In the genomic region with DNA sequence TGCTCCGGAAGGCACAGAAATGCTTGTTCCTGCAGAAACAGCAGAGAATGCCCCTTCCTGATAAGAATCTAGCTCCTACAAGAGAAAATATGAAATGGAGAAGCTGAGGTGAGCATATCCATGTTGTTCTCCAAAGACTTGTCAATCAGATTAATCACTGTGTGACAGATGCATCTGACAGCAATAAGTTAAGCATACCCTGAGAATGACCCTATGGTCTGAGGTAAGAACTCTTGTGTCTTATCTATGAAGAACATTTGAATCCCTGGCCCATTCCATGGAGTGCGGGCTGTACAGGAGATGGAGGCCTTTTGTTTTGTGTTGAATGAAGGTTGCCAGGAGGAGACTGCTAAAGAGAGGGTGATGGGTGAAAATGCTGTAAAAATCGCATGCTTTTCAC, we compare ENCODE assay signal across 2 cellular contexts.
A peak's percentile ranks its signal among the peaks of the same experiment; 100 is the strongest.
TF ChIP-seq lines count a peak whose summit lies in the region.

No MANE protein-coding gene starts in this region.

TF ChIP-seq in GM23338, 12 proteins besides CTCF, POLR2A, EP300 and RAD21 (continues in another document):
- TF ChIP-seq, protein P1, sequence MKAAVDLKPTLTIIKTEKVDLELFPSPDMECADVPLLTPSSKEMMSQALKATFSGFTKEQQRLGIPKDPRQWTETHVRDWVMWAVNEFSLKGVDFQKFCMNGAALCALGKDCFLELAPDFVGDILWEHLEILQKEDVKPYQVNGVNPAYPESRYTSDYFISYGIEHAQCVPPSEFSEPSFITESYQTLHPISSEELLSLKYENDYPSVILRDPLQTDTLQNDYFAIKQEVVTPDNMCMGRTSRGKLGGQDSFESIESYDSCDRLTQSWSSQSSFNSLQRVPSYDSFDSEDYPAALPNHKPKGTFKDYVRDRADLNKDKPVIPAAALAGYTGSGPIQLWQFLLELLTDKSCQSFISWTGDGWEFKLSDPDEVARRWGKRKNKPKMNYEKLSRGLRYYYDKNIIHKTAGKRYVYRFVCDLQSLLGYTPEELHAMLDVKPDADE (IDR thresholded peaks at IDR 0.05): no peak
- TF ChIP-seq, protein P2, sequence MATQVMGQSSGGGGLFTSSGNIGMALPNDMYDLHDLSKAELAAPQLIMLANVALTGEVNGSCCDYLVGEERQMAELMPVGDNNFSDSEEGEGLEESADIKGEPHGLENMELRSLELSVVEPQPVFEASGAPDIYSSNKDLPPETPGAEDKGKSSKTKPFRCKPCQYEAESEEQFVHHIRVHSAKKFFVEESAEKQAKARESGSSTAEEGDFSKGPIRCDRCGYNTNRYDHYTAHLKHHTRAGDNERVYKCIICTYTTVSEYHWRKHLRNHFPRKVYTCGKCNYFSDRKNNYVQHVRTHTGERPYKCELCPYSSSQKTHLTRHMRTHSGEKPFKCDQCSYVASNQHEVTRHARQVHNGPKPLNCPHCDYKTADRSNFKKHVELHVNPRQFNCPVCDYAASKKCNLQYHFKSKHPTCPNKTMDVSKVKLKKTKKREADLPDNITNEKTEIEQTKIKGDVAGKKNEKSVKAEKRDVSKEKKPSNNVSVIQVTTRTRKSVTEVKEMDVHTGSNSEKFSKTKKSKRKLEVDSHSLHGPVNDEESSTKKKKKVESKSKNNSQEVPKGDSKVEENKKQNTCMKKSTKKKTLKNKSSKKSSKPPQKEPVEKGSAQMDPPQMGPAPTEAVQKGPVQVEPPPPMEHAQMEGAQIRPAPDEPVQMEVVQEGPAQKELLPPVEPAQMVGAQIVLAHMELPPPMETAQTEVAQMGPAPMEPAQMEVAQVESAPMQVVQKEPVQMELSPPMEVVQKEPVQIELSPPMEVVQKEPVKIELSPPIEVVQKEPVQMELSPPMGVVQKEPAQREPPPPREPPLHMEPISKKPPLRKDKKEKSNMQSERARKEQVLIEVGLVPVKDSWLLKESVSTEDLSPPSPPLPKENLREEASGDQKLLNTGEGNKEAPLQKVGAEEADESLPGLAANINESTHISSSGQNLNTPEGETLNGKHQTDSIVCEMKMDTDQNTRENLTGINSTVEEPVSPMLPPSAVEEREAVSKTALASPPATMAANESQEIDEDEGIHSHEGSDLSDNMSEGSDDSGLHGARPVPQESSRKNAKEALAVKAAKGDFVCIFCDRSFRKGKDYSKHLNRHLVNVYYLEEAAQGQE (IDR thresholded peaks at IDR 0.05; ENCODE audit: unreplicated experiment): no peak
- TF ChIP-seq EZH2 (IDR thresholded peaks at IDR 0.05; ENCODE audit: low read depth, unreplicated experiment) (no peak), ZNF462 (CRISPR knock-in tag; IDR thresholded peaks at IDR 0.05) (no peak), STAT1 (IDR thresholded peaks at IDR 0.05; ENCODE audit: unreplicated experiment) (no peak), CREB1 (CRISPR knock-in tag; IDR thresholded peaks at IDR 0.05; ENCODE audit: low read depth) (no peak), ZNF114 (CRISPR knock-in tag; IDR thresholded peaks at IDR 0.05) (no peak), POLR2AphosphoS5 (IDR thresholded peaks at IDR 0.05; ENCODE audit: low read depth) (no peak), JUNB (IDR thresholded peaks at IDR 0.05; ENCODE audit: unreplicated experiment) (no peak), ZNF331 (CRISPR knock-in tag; IDR thresholded peaks at IDR 0.05; ENCODE audit: low read depth) (no peak)

TF ChIP-seq in K562, 482 proteins besides CTCF, POLR2A, EP300 and RAD21 (continues in another document):
- TF ChIP-seq, protein P3, sequence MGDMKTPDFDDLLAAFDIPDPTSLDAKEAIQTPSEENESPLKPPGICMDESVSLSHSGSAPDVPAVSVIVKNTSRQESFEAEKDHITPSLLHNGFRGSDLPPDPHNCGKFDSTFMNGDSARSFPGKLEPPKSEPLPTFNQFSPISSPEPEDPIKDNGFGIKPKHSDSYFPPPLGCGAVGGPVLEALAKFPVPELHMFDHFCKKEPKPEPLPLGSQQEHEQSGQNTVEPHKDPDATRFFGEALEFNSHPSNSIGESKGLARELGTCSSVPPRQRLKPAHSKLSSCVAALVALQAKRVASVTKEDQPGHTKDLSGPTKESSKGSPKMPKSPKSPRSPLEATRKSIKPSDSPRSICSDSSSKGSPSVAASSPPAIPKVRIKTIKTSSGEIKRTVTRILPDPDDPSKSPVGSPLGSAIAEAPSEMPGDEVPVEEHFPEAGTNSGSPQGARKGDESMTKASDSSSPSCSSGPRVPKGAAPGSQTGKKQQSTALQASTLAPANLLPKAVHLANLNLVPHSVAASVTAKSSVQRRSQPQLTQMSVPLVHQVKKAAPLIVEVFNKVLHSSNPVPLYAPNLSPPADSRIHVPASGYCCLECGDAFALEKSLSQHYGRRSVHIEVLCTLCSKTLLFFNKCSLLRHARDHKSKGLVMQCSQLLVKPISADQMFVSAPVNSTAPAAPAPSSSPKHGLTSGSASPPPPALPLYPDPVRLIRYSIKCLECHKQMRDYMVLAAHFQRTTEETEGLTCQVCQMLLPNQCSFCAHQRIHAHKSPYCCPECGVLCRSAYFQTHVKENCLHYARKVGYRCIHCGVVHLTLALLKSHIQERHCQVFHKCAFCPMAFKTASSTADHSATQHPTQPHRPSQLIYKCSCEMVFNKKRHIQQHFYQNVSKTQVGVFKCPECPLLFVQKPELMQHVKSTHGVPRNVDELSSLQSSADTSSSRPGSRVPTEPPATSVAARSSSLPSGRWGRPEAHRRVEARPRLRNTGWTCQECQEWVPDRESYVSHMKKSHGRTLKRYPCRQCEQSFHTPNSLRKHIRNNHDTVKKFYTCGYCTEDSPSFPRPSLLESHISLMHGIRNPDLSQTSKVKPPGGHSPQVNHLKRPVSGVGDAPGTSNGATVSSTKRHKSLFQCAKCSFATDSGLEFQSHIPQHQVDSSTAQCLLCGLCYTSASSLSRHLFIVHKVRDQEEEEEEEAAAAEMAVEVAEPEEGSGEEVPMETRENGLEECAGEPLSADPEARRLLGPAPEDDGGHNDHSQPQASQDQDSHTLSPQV (IDR thresholded peaks at IDR 0.05): 0 out of 2 replicates have a peak, but pooled peaks have one; percentile 20
- TF ChIP-seq PML (IDR thresholded peaks at IDR 0.05; ENCODE audit: low read length) (peak; percentile 58; the same call in 1 of the 2 replicates), ZEB2 (IDR thresholded peaks at IDR 0.05) (peak; percentile 58; the same call in 1 of the 2 replicates), KLF16 (IDR thresholded peaks at IDR 0.05) (0 out of 2 replicates have a peak, but pooled peaks have one; percentile 29), GMEB1 (CRISPR knock-in tag; IDR thresholded peaks at IDR 0.05) (no peak), MXD1 (CRISPR knock-in tag; IDR thresholded peaks at IDR 0.05; ENCODE audit: borderline replicate concordance, poor library complexity, severe bottlenecking) (no peak), ZBED1 (IDR thresholded peaks at IDR 0.05) (no peak), DPF2 (IDR thresholded peaks at IDR 0.05) (peak; percentile 85), MEIS2 (IDR thresholded peaks at IDR 0.05; ENCODE audit: partially characterized antibody) (peak; percentile 97), ZNF146 (CRISPR knock-in tag; IDR thresholded peaks at IDR 0.05; ENCODE audit: unreplicated experiment) (no peak), TRIM24 (IDR thresholded peaks at IDR 0.05) (peak; percentile 20 to 27; a peak in 2 of 4 replicates), RFX1 (IDR thresholded peaks at IDR 0.05) (peak; percentile 31; the same call in 1 of the 2 replicates), CBFA2T3 (IDR thresholded peaks at IDR 0.05) (peak; percentile 93), FOXM1 (IDR thresholded peaks at IDR 0.05; ENCODE audit: low read depth) (0 out of 2 replicates have a peak, but pooled peaks have one; percentile 51), FOXM1 (CRISPR knock-in tag; IDR thresholded peaks at IDR 0.05; ENCODE audit: low read depth) (no peak), FOXK2 (conservative IDR thresholded peaks at IDR 0.05 in 1 of 2, IDR thresholded peaks at IDR 0.05 in 1 of 2; ENCODE audit: low read depth in 2 of 2) (peak in 1 of 2 experiments; percentile 54; a peak in 2 of 4 replicates), NFIC (IDR thresholded peaks at IDR 0.05) (peak; percentile 48; the same call in 1 of the 2 replicates), CBX3 (IDR thresholded peaks at IDR 0.05; ENCODE audit: borderline replicate concordance in 1 of 2, low read length in 2 of 2) (peak in 1 of 2 experiments; percentile 55; a peak in 1 of 3 replicates), TCF3 (CRISPR knock-in tag; IDR thresholded peaks at IDR 0.05) (peak; percentile 86), HNRNPK (IDR thresholded peaks at IDR 0.05; ENCODE audit: low read depth, low read length, poor library complexity, severe bottlenecking) (no peak), ZNF175 (CRISPR knock-in tag; IDR thresholded peaks at IDR 0.05; ENCODE audit: low read depth) (no peak), POLR2AphosphoS2 (IDR thresholded peaks at IDR 0.05; ENCODE audit: low read length) (no peak), NCOR1 (IDR thresholded peaks at IDR 0.05) (peak; percentile 79), ZNF134 (CRISPR knock-in tag; conservative IDR thresholded peaks at IDR 0.05) (no peak), LEF1 (IDR thresholded peaks at IDR 0.05) (peak; percentile 67; the same call in 1 of the 2 replicates), MTA1 (IDR thresholded peaks at IDR 0.05; ENCODE audit: borderline replicate concordance) (0 out of 2 replicates have a peak, but pooled peaks have one; percentile 44), KDM4B (IDR thresholded peaks at IDR 0.05; ENCODE audit: borderline replicate concordance in 2 of 2, low read depth in 1 of 2) (no peak), ZBTB12 (CRISPR knock-in tag; IDR thresholded peaks at IDR 0.05) (no peak), ESRRB (CRISPR knock-in tag; IDR thresholded peaks at IDR 0.05; ENCODE audit: borderline replicate concordance) (no peak), SOX6 (IDR thresholded peaks at IDR 0.05) (peak; percentile 73)
- TF ChIP-seq, protein P4, sequence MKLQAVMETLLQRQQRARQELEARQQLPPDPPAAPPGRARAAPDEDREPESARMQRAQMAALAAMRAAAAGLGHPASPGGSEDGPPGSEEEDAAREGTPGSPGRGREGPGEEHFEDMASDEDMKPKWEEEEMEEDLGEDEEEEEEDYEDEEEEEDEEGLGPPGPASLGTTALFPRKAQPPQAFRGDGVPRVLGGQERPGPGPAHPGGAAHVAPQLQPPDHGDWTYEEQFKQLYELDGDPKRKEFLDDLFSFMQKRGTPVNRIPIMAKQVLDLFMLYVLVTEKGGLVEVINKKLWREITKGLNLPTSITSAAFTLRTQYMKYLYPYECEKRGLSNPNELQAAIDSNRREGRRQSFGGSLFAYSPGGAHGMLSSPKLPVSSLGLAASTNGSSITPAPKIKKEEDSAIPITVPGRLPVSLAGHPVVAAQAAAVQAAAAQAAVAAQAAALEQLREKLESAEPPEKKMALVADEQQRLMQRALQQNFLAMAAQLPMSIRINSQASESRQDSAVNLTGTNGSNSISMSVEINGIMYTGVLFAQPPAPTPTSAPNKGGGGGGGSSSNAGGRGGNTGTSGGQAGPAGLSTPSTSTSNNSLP (IDR thresholded peaks at IDR 0.05; ENCODE audit: borderline replicate concordance, low read depth, low read length): no peak
- TF ChIP-seq, protein P1 (conservative IDR thresholded peaks at IDR 0.05; ENCODE audit: control insufficient read depth, low read depth, low read length): no peak
- TF ChIP-seq, protein P5, sequence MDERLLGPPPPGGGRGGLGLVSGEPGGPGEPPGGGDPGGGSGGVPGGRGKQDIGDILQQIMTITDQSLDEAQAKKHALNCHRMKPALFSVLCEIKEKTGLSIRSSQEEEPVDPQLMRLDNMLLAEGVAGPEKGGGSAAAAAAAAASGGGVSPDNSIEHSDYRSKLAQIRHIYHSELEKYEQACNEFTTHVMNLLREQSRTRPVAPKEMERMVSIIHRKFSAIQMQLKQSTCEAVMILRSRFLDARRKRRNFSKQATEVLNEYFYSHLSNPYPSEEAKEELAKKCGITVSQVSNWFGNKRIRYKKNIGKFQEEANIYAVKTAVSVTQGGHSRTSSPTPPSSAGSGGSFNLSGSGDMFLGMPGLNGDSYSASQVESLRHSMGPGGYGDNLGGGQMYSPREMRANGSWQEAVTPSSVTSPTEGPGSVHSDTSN (CRISPR knock-in tag; IDR thresholded peaks at IDR 0.05; ENCODE audit: low read depth): peak; percentile 60; the same call in 1 of the 2 replicates
- TF ChIP-seq, protein P5 (tag; conservative IDR thresholded peaks at IDR 0.05; ENCODE audit: low read depth): peak; percentile 92
